7 cellular contexts compared by ENCODE assay signal in genomic region chr17:77354721-77355455, GRCh38.
DNase-seq lines count a peak whose midpoint lies in the region; ATAC-seq and TF ChIP-seq lines count a peak whose summit lies in the region.

No MANE protein-coding gene starts in this region.

- TF ChIP-seq EP300 in stomach (IDR thresholded peaks at IDR 0.05) = no peak

- no peak overlapping the region for H3K4me3 ChIP-seq in HEK293 (ENCODE audit: low read depth, low read length)
- no peak overlapping the region for H3K4me3 ChIP-seq in adipocyte (ENCODE audit: low read length)
- H3K4me3 ChIP-seq in stomach = no peak overlapping the region

- H3K27ac ChIP-seq in HEK293 (ENCODE audit: extremely low read depth, low read depth, low read length) = no peak overlapping the region
- H3K27ac ChIP-seq in stomach = peak overlapping the region; percentile 36 to 77 (median 73)

- H3K27me3 ChIP-seq in adipocyte (replicated peaks; ENCODE audit: control insufficient read depth, insufficient read depth, low read length) = no peaks in the 10 kb centered on the region
- no peaks in the 10 kb centered on the region for H3K27me3 ChIP-seq in stomach

- POLR2A ChIA-PET in HEK293 (lab: Yijun Ruan, JAX) = interaction anchor here (0.6 kb wide), 1 partner anchor 582 kb away, joined by 4 read pairs; no protein-coding TSS in a partner anchor

- 63 to 76% (median 74%) methylated on average over 21 to 24 of the region's 24 CpGs for WGBS in stomach, 5 donors

- CTCF ChIA-PET in HEK293 (lab: Yijun Ruan, JAX) = interaction anchor here (0.5 to 3.7 kb wide), 2 partner anchors 23 to 76 kb away, joined by 5 to 13 read pairs; no protein-coding TSS in a partner anchor

- intact Hi-C loops in stomach (cut with DNase I; ENCODE audit: low total_unique reads) = no loop called here

- peak; percentile 77 for DNase-seq in adipocyte (ENCODE audit: low read depth)
- DNase-seq in iPS-NIHi7 (ENCODE audit: extremely low spot score) = peak; percentile 7
- DNase-seq in stomach = peak; percentile 51
- no peak for DNase-seq in hippocampal formation (lab: John Stamatoyannopoulos, UW)
- no peak for DNase-seq in NCI-H526 (lab: John Stamatoyannopoulos, UW)

- H3K36me3 ChIP-seq in HEK293 (ENCODE audit: control insufficient read depth in 2 of 2, insufficient read depth in 1 of 2, low read length in 2 of 2) = no peaks in the 10 kb centered on the region
- no peaks in the 10 kb centered on the region for H3K36me3 ChIP-seq in adipocyte (ENCODE audit: control insufficient read depth, insufficient read depth, low read length, severe bottlenecking)
- no peaks in the 10 kb centered on the region for H3K36me3 ChIP-seq in stomach

- TF ChIP-seq CTCF in HEK293 (tag by site-specific recombination; IDR thresholded peaks at IDR 0.05) (no peak), stomach (IDR thresholded peaks at IDR 0.05) (no peak)

- no peaks in the 10 kb centered on the region for H3K9me3 ChIP-seq in HEK293 (ENCODE audit: control insufficient read depth, insufficient read depth, low read depth, low read length)
- H3K9me3 ChIP-seq in adipocyte (ENCODE audit: control insufficient read depth, low read length) = no peaks in the 10 kb centered on the region
- no peaks in the 10 kb centered on the region for H3K9me3 ChIP-seq in stomach

- TF ChIP-seq POLR2A in stomach (IDR thresholded peaks at IDR 0.05) = no peak

- H3K4me1 ChIP-seq in HEK293 (ENCODE audit: control insufficient read depth, insufficient read depth, low read length) (no peaks in the 10 kb centered on the region), adipocyte (ENCODE audit: control insufficient read depth, insufficient read depth, low read length) (peaks cover 43% of the 10 kb centered on the region), stomach (peaks cover 27 to 70% (median 49%) of the 10 kb centered on the region in 4 donors)

- peak overlapping the region; percentile 76 for H3K9ac ChIP-seq in adipocyte (ENCODE audit: low read length)

- ATAC-seq in HG02885 (IDR thresholded peaks at IDR 0.05; ENCODE audit: poor library complexity, unreplicated experiment) = no peak

TF ChIP-seq in HEK293, 187 proteins besides CTCF, POLR2A, EP300 and RAD21:
- peak; percentile 47; the same call in 1 of the 2 replicates for TF ChIP-seq SCRT2 (tag by site-specific recombination; IDR thresholded peaks at IDR 0.05)
- TF ChIP-seq GFI1B (tag by site-specific recombination; IDR thresholded peaks at IDR 0.05) = no peak
- peak; percentile 89 for TF ChIP-seq ZNF664 (tag by site-specific recombination; IDR thresholded peaks at IDR 0.05)
- TF ChIP-seq ZNF10 (tag by site-specific recombination; IDR thresholded peaks at IDR 0.05) = peak; percentile 40; the same call in 1 of the 2 replicates
- TF ChIP-seq EGR2 (tag by site-specific recombination; IDR thresholded peaks at IDR 0.05; ENCODE audit: low read depth) = peak; percentile 61; the same call in 1 of the 2 replicates
TF ChIP-seq in HEK293: peak in this region for 4.

Comparison
In these comparisons a context has a peak if more than half of its experiments do, and no peak if none do; other contexts are left out.
1. DNase-seq: peak in adipocyte (single experiment), iPS-NIHi7 (single experiment) and stomach (single experiment); none in hippocampal formation (0 of 2) and NCI-H526 (0 of 2).